9 cellular contexts compared by ENCODE assay signal in genomic region chr19:48400018-48400742, GRCh38. TPM values are rescaled to one million over a fixed set of nuclear protein-coding genes. Genes with fewer than 3 reads are reported as not detected.
DNase-seq lines count a peak whose midpoint lies in the region; ATAC-seq and TF ChIP-seq lines count a peak whose summit lies in the region.
"Had no signal": no experiment of that assay in that cellular context is flagged by ENCODE, and none has a peak within 500 bp of the region (broad histone marks: within the 10 kb centered on the region; RNA-seq: fewer than 3 reads in every experiment).

No MANE protein-coding gene starts in this region.

- DNase-seq in DMS153 (lab: John Stamatoyannopoulos, UW) (peak; percentile 97), UCSD-AML1 (lab: John Stamatoyannopoulos, UW; ENCODE audit: unreplicated experiment) (peak; percentile 46), foreskin melanocyte (peak; percentile 56), retinal pigment epithelial cell (ENCODE audit: low read depth) (no peak), superior temporal gyrus (ENCODE audit: extremely low spot score) (no peak)

- H3K27me3 Mint-ChIP-seq in IgD-negative memory B cell, result peaks cover 24% of the 10 kb centered on the region

- peaks cover 8 to 21% (median 17%) of the 10 kb centered on the region in 3 donors for H3K4me1 Mint-ChIP-seq in IgD-negative memory B cell

- H3K9me3 Mint-ChIP-seq in IgD-negative memory B cell, result peaks cover 0 to 4% (median 2%) of the 10 kb centered on the region in 3 donors

- H3K27ac Mint-ChIP-seq in IgD-negative memory B cell, result peak overlapping the region in 2 of 3 donors; percentile 4 to 64

- TF ChIP-seq CTCF in retinal pigment epithelial cell (conservative IDR thresholded peaks at IDR 0.05; ENCODE audit: low read depth, low read length), result no peak

- peak overlapping the region in 3 of 4 donors; percentile 9 to 88 (median 75) for H3K4me3 Mint-ChIP-seq in IgD-negative memory B cell

- H3K36me3 Mint-ChIP-seq in IgD-negative memory B cell, result no peaks in the 10 kb centered on the region

- peak overlapping the region; percentile 23 for H3K4me3 ChIP-seq in retinal pigment epithelial cell (ENCODE audit: low read length)

- ATAC-seq in HG02642 (IDR thresholded peaks at IDR 0.05; ENCODE audit: poor library complexity, unreplicated experiment), result no peak
- no peak for ATAC-seq in GM18870 (IDR thresholded peaks at IDR 0.05; ENCODE audit: unreplicated experiment)

RNA-seq across cellular contexts. Expression of gene GRIN2D, which starts 6.7 kb away (rescaled TPM):
- polyA plus RNA-seq in IgD-negative memory B cell, result not detected

RNA-seq across cellular contexts. Expression of gene KDELR1, which starts 8.8 kb away (rescaled TPM):
- polyA plus RNA-seq in IgD-negative memory B cell, result 29.2 TPM

RNA-seq across cellular contexts. Expression of gene SYNGR4, which starts 36.0 kb away (rescaled TPM):
- polyA plus RNA-seq in IgD-negative memory B cell, result not detected
- polyA plus RNA-seq: neural cell had no signal

RNA-seq across cellular contexts. Expression of gene TMEM143, which starts 36.4 kb away (rescaled TPM):
- 16.2 TPM for polyA plus RNA-seq in IgD-negative memory B cell

RNA-seq across cellular contexts. Expression of gene GRWD1, which starts 45.6 kb away (rescaled TPM):
- polyA plus RNA-seq in IgD-negative memory B cell, result 40.3 TPM

Comparison
In these comparisons a context has a peak if more than half of its experiments do, and no peak if none do; other contexts are left out.
1. DNase-seq: peak in DMS153 (single experiment), UCSD-AML1 (single experiment) and foreskin melanocyte (single experiment); none in retinal pigment epithelial cell (single experiment) and superior temporal gyrus (single experiment).